Comparison of ENCODE assay signal across 15 cellular contexts in genomic region chr5:148937239-148937638, GRCh38.
"Had no signal": no experiment of that assay in that cellular context is flagged by ENCODE, and none has a peak within 500 bp of the region (broad histone marks: within the 10 kb centered on the region; RNA-seq: fewer than 3 reads in every experiment).

No MANE protein-coding gene starts in this region.

- H3K4me3 Mint-ChIP-seq: activated CD4-positive, alpha-beta T cell treated with anti-CD3 and anti-CD28 coated beads, Interleukin-2, amount 10 ng/mL, durations not matched to agents 7 days and 5 days; activated naive CD8-positive, alpha-beta T cell treated with anti-CD3 and anti-CD28 coated beads for 36 hours; naive thymus-derived CD4-positive, alpha-beta T cell; stimulated activated effector memory CD8-positive, alpha-beta T cell treated with anti-CD3 and anti-CD28 coated beads, Interleukin-12 subunit alpha, Interleukin-12 subunit beta, amount 100 ng/mL, for 72 hours; T-helper 2 cell treated with Interferon-gamma antibody and Interleukin-4, amounts not matched to agents 5 μg/mL and 100 μg/mL, for 36 hours had no signal

- FAIRE-seq: islet of Langerhans had no signal

- H3K4me3 ChIP-seq: tibial nerve, uterus had no signal

- H3K27ac ChIP-seq: brain microvascular endothelial cell, tibial nerve, uterus had no signal

- H3K9me3 ChIP-seq: tibial nerve, uterus had no signal

- DNase-seq: activated CD4-positive, alpha-beta T cell treated with anti-CD3 and anti-CD28 coated beads, Interleukin-2, amount 10 ng/mL, durations not matched to agents 7 days and 5 days; activated CD4-positive, CD25-positive, alpha-beta regulatory T cell; activated CD8-positive, alpha-beta memory T cell treated with anti-CD3 and anti-CD28 coated beads for 24 hours; activated naive CD8-positive, alpha-beta T cell treated with anti-CD3 and anti-CD28 coated beads for 36 hours; brain microvascular endothelial cell; cerebellar nuclear complex; effector CD8-positive, alpha-beta T cell; naive thymus-derived CD4-positive, alpha-beta T cell; retina; uterus had no signal

- H3K9me3 Mint-ChIP-seq: activated CD4-positive, alpha-beta T cell treated with anti-CD3 and anti-CD28 coated beads, Interleukin-2, amount 10 ng/mL, durations not matched to agents 7 days and 5 days; activated naive CD8-positive, alpha-beta T cell treated with anti-CD3 and anti-CD28 coated beads for 36 hours; naive thymus-derived CD4-positive, alpha-beta T cell; stimulated activated effector memory CD8-positive, alpha-beta T cell treated with anti-CD3 and anti-CD28 coated beads, Interleukin-12 subunit alpha, Interleukin-12 subunit beta, amount 100 ng/mL, for 72 hours; T-helper 2 cell treated with Interferon-gamma antibody and Interleukin-4, amounts not matched to agents 5 μg/mL and 100 μg/mL, for 36 hours had no signal

- H3K36me3 ChIP-seq: brain microvascular endothelial cell, tibial nerve, uterus had no signal

- H3K4me1 ChIP-seq: tibial nerve, uterus had no signal

- H3K27ac Mint-ChIP-seq: activated CD4-positive, alpha-beta T cell treated with anti-CD3 and anti-CD28 coated beads, Interleukin-2, amount 10 ng/mL, durations not matched to agents 7 days and 5 days; activated naive CD8-positive, alpha-beta T cell treated with anti-CD3 and anti-CD28 coated beads for 36 hours; naive thymus-derived CD4-positive, alpha-beta T cell; stimulated activated effector memory CD8-positive, alpha-beta T cell treated with anti-CD3 and anti-CD28 coated beads, Interleukin-12 subunit alpha, Interleukin-12 subunit beta, amount 100 ng/mL, for 72 hours; T-helper 2 cell treated with Interferon-gamma antibody and Interleukin-4, amounts not matched to agents 5 μg/mL and 100 μg/mL, for 36 hours had no signal

- H3K27me3 ChIP-seq: brain microvascular endothelial cell, tibial nerve, uterus had no signal

- ATAC-seq: left lobe of liver; naive thymus-derived CD4-positive, alpha-beta T cell; stimulated activated effector memory CD8-positive, alpha-beta T cell treated with anti-CD3 and anti-CD28 coated beads, Interleukin-12 subunit alpha, Interleukin-12 subunit beta, amount 100 ng/mL, for 72 hours had no signal

- H3K36me3 Mint-ChIP-seq: activated naive CD8-positive, alpha-beta T cell treated with anti-CD3 and anti-CD28 coated beads for 36 hours; naive thymus-derived CD4-positive, alpha-beta T cell; stimulated activated effector memory CD8-positive, alpha-beta T cell treated with anti-CD3 and anti-CD28 coated beads, Interleukin-12 subunit alpha, Interleukin-12 subunit beta, amount 100 ng/mL, for 72 hours had no signal

- H3K4me1 Mint-ChIP-seq: activated CD4-positive, alpha-beta T cell treated with anti-CD3 and anti-CD28 coated beads, Interleukin-2, amount 10 ng/mL, durations not matched to agents 7 days and 5 days; activated naive CD8-positive, alpha-beta T cell treated with anti-CD3 and anti-CD28 coated beads for 36 hours; naive thymus-derived CD4-positive, alpha-beta T cell had no signal
